ENCODE assay signal across 31 cellular contexts in the genomic region with DNA sequence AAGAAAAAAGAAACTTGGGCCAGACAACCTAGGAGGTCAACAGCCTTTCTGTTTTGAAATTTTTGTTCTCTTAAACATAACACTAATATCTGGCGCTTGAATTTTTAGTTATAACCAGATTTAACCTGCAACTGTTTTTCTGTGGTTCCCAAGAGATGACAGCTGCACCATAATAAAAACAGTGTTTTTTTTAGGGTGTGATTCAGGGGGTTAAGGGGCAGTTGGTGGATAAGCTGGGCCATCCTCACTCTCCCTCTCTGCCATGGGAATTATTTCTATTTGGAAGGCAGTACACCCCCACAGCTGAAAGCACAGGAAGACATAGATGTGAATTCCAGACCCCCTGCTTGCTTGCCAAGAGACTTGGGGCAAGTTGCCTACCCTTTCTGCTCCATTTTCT.
"Had no signal": no experiment of that assay in that cellular context is flagged by ENCODE, and none has a peak within 500 bp of the region (broad histone marks: within the 10 kb centered on the region; RNA-seq: fewer than 3 reads in every experiment).

No MANE protein-coding gene starts in this region.

- H3K4me1 ChIP-seq: breast epithelium, parathyroid adenoma, psoas muscle, thyroid gland, upper lobe of left lung, vagina had no signal

- H3K4me1 Mint-ChIP-seq: activated T-helper 17 cell treated with anti-CD3 and anti-CD28 coated beads, Interleukin-2, amount 50 U/mL, for 72 hours had no signal

- H3K27me3 ChIP-seq: breast epithelium, heart right ventricle, stomach, thyroid gland, upper lobe of left lung, vagina had no signal

- H3K36me3 ChIP-seq: breast epithelium, esophagus squamous epithelium, thyroid gland, vagina had no signal

- H3K4me3 Mint-ChIP-seq: activated CD4-positive, alpha-beta T cell treated with anti-CD3 and anti-CD28 coated beads, Interleukin-2, amount 10 ng/mL, durations not matched to agents 7 days and 5 days; activated CD8-positive, alpha-beta T cell treated with anti-CD3 and anti-CD28 coated beads for 36 hours; activated T-cell treated with anti-CD3 and anti-CD28 coated beads, Interleukin-2, amount 50 U/mL, for 4 hours; activated T-helper 17 cell treated with anti-CD3 and anti-CD28 coated beads, Interleukin-2, amount 50 U/mL, for 72 hours; central memory CD8-positive, alpha-beta T cell; mesothelial cell of epicardium; naive thymus-derived CD8-positive, alpha-beta T cell; neural crest cell; stimulated activated effector memory CD8-positive, alpha-beta T cell treated with anti-CD3 and anti-CD28 coated beads, Interleukin-12 subunit alpha, Interleukin-12 subunit beta, amount 100 ng/mL, for 72 hours; T-helper 17 cell had no signal

- H3K9me3 ChIP-seq: breast epithelium, esophagus squamous epithelium, heart right ventricle, psoas muscle, stomach, thyroid gland, upper lobe of left lung, vagina had no signal

- H3K27ac Mint-ChIP-seq: activated CD4-positive, alpha-beta T cell treated with anti-CD3 and anti-CD28 coated beads, Interleukin-2, amount 10 ng/mL, durations not matched to agents 7 days and 5 days; activated CD8-positive, alpha-beta T cell treated with anti-CD3 and anti-CD28 coated beads for 36 hours; activated T-helper 17 cell treated with anti-CD3 and anti-CD28 coated beads, Interleukin-2, amount 50 U/mL, for 72 hours; mesothelial cell of epicardium; naive thymus-derived CD8-positive, alpha-beta T cell; T-helper 17 cell had no signal

- DNase-seq: activated CD4-positive, alpha-beta T cell treated with anti-CD3 and anti-CD28 coated beads, Interleukin-2, amount 10 ng/mL, durations not matched to agents 7 days and 5 days; activated CD4-positive, CD25-positive, alpha-beta regulatory T cell treated with anti-CD3 and anti-CD28 coated beads, Interleukin-2, amount 50 U/mL, for 72 hours; activated CD8-positive, alpha-beta T cell treated with anti-CD3 and anti-CD28 coated beads for 36 hours; activated gamma-delta T cell treated with Interleukin-2 at 50 U/mL for 16 hours; activated naive CD4-positive, alpha-beta T cell treated with anti-CD3 and anti-CD28 coated beads, Interleukin-2, amount 50 U/mL, for 16 hours; activated T-cell treated with anti-CD3 and anti-CD28 coated beads, Interleukin-2, amount 50 U/mL, for 4 hours; amygdala; dermis blood vessel endothelial cell; effector CD4-positive, alpha-beta T cell; esophagus squamous epithelium; foreskin melanocyte; heart right ventricle; left cardiac atrium; left ventricle myocardium superior; naive thymus-derived CD8-positive, alpha-beta T cell; occipital lobe; psoas muscle; stimulated activated CD4-positive, alpha-beta T cell treated with anti-CD3 and anti-CD28 coated beads, Interleukin-4, amount 100 ng/mL, for 24 hours; stomach; T-helper 17 cell; thyroid gland; upper lobe of left lung had no signal

- H3K27ac ChIP-seq: breast epithelium, epithelial cell of prostate, esophagus squamous epithelium, parathyroid adenoma, psoas muscle, stomach, thyroid gland, upper lobe of left lung, vagina had no signal

- H3K27me3 Mint-ChIP-seq: activated CD4-positive, alpha-beta T cell treated with anti-CD3 and anti-CD28 coated beads, Interleukin-2, amount 10 ng/mL, durations not matched to agents 7 days and 5 days; activated CD8-positive, alpha-beta T cell treated with anti-CD3 and anti-CD28 coated beads for 36 hours; central memory CD8-positive, alpha-beta T cell had no signal

- H3K36me3 Mint-ChIP-seq: mesothelial cell of epicardium; naive thymus-derived CD8-positive, alpha-beta T cell had no signal

- H3K9me3 Mint-ChIP-seq: activated CD4-positive, alpha-beta T cell treated with anti-CD3 and anti-CD28 coated beads, Interleukin-2, amount 10 ng/mL, durations not matched to agents 7 days and 5 days; activated CD8-positive, alpha-beta T cell treated with anti-CD3 and anti-CD28 coated beads for 36 hours; activated T-cell treated with anti-CD3 and anti-CD28 coated beads, Interleukin-2, amount 50 U/mL, for 4 hours; activated T-helper 17 cell treated with anti-CD3 and anti-CD28 coated beads, Interleukin-2, amount 50 U/mL, for 72 hours; central memory CD8-positive, alpha-beta T cell; mesothelial cell of epicardium; naive thymus-derived CD8-positive, alpha-beta T cell; neural crest cell; stimulated activated effector memory CD8-positive, alpha-beta T cell treated with anti-CD3 and anti-CD28 coated beads, Interleukin-12 subunit alpha, Interleukin-12 subunit beta, amount 100 ng/mL, for 72 hours had no signal

- H3K9ac ChIP-seq: parathyroid adenoma had no signal

- H3K4me3 ChIP-seq: breast epithelium, esophagus squamous epithelium, heart right ventricle, psoas muscle, stomach, thyroid gland, upper lobe of left lung, vagina had no signal

- ATAC-seq: activated CD8-positive, alpha-beta T cell treated with anti-CD3 and anti-CD28 coated beads for 36 hours; activated T-cell treated with anti-CD3 and anti-CD28 coated beads, Interleukin-2, amount 50 U/mL, for 4 hours; activated T-helper 17 cell treated with anti-CD3 and anti-CD28 coated beads, Interleukin-2, amount 50 U/mL, for 72 hours; naive thymus-derived CD8-positive, alpha-beta T cell; psoas muscle; stimulated activated effector memory CD8-positive, alpha-beta T cell treated with anti-CD3 and anti-CD28 coated beads, Interleukin-12 subunit alpha, Interleukin-12 subunit beta, amount 100 ng/mL, for 72 hours; T-helper 17 cell had no signal
